Comparison of ENCODE assay signal across 1 cellular context in genomic region chr19:3679581-3679980, GRCh38.
TF ChIP-seq lines count a peak whose summit lies in the region.

No MANE protein-coding gene starts in this region.

TF ChIP-seq in K562, 482 proteins besides CTCF, POLR2A, EP300 and RAD21:
- TF ChIP-seq ZNF212 (CRISPR knock-in tag; IDR thresholded peaks at IDR 0.05): no peak
- no peak for TF ChIP-seq ZNF175 (CRISPR knock-in tag; IDR thresholded peaks at IDR 0.05; ENCODE audit: low read depth)
- TF ChIP-seq BCOR (IDR thresholded peaks at IDR 0.05): no peak
- 0 out of 2 replicates have a peak, but pooled peaks have one; percentile 22 for TF ChIP-seq POLR2G (IDR thresholded peaks at IDR 0.05; ENCODE audit: low read depth, low read length)
